ENCODE assay signal across 18 cellular contexts in genomic region chr10:113252650-113253560, GRCh38.
DNase-seq lines count a peak whose midpoint lies in the region; ATAC-seq and TF ChIP-seq lines count a peak whose summit lies in the region.
"Had no signal": no experiment of that assay in that cellular context is flagged by ENCODE, and none has a peak within 500 bp of the region (broad histone marks: within the 10 kb centered on the region; RNA-seq: fewer than 3 reads in every experiment).

No MANE protein-coding gene starts in this region.

- CTCF ChIA-PET in SK-N-SH (lab: Yijun Ruan, JAX) = interaction anchor here (1.5 kb wide), 1 partner anchor 15 kb away, joined by 4 read pairs; no protein-coding TSS in a partner anchor

- no peaks in the 10 kb centered on the region for H3K9me2 ChIP-seq in SK-N-SH

- DNase-seq in AG20443 (ENCODE audit: low spot score) (peak; percentile 41), NCI-H146 (lab: John Stamatoyannopoulos, UW) (peak; percentile 58), SK-N-SH (peak; percentile 38), medulla oblongata (ENCODE audit: extremely low spot score) (peak; percentile 9), brain microvascular endothelial cell (no peak), trophoblast cell (no peak), dorsolateral prefrontal cortex (no peak)
- DNase-seq: Calu3; CD4-positive, CD25-positive, alpha-beta regulatory T cell; DND-41; GF-D8; NCI-H1694; NCI-H510A treated with DMSO at 0.1 percent for 48 hours; PC-3 had no signal

- TF ChIP-seq CTCF in SK-N-SH (IDR thresholded peaks at IDR 0.05) (no peak), brain microvascular endothelial cell (IDR thresholded peaks at IDR 0.05; ENCODE audit: low read depth, low read length, missing control alignments) (no peak), dorsolateral prefrontal cortex (IDR thresholded peaks at IDR 0.05 in 54 of 56, conservative IDR thresholded peaks at IDR 0.05 in 2 of 56; ENCODE audit: low read depth in 1 of 56, partially characterized antibody in 56 of 56) (no peak)

- H3K36me3 ChIP-seq in SK-N-SH (replicated peaks in 1 of 2; ENCODE audit: control insufficient read depth in 1 of 2, insufficient read depth in 2 of 2, low read length in 1 of 2) (no peaks in the 10 kb centered on the region), brain microvascular endothelial cell (replicated peaks) (no peaks in the 10 kb centered on the region), trophoblast cell (ENCODE audit: control insufficient read depth in 1 of 2, insufficient read depth in 2 of 2, low read length in 2 of 2) (no peaks in the 10 kb centered on the region)
- H3K36me3 ChIP-seq: HAP-1, SJSA1 had no signal

- no peak overlapping the region for H3K18ac ChIP-seq in trophoblast cell (ENCODE audit: low read length)

- H2BK120ac ChIP-seq in trophoblast cell (ENCODE audit: insufficient read depth, low read length, poor library complexity) = no peak overlapping the region

- H3K9me3 ChIP-seq in SK-N-SH (no peaks in the 10 kb centered on the region), trophoblast cell (ENCODE audit: insufficient read depth, low read depth, low read length) (peaks cover 2% of the 10 kb centered on the region)
- H3K9me3 ChIP-seq: A549, HAP-1, SJSA1 had no signal

- H4K8ac ChIP-seq in trophoblast cell (ENCODE audit: low read depth, low read length) = no peak overlapping the region

- no peak for TF ChIP-seq EP300 in SK-N-SH (IDR thresholded peaks at IDR 0.05; ENCODE audit: borderline replicate concordance in 1 of 2, low read depth in 1 of 2, low read length in 1 of 2)

- no peak overlapping the region for H3K9ac ChIP-seq in SK-N-SH
- no peak overlapping the region for H3K9ac ChIP-seq in trophoblast cell (ENCODE audit: low read length)

- peaks cover 0 to 6% of the 10 kb centered on the region in 2 experiments; a peak in 1 of 4 replicates for H3K4me1 ChIP-seq in SK-N-SH (ENCODE audit: control insufficient read depth in 1 of 2, insufficient read depth in 2 of 2, low read depth in 1 of 2, low read length in 1 of 2)
- H3K4me1 ChIP-seq in trophoblast cell (ENCODE audit: control insufficient read depth in 1 of 2, insufficient read depth in 2 of 2, low read length in 2 of 2) = peaks cover 5 to 9% of the 10 kb centered on the region in 2 experiments
- H3K4me1 ChIP-seq: A549, HAP-1, SJSA1 had no signal

- H3K27ac ChIP-seq in SK-N-SH (ENCODE audit: low read depth in 2 of 2, low read length in 1 of 2) = peak overlapping the region in 1 of 2 experiments; percentile 63; a peak in 1 of 4 replicates
- H3K27ac ChIP-seq in brain microvascular endothelial cell = no peak overlapping the region
- no peak overlapping the region for H3K27ac ChIP-seq in trophoblast cell (ENCODE audit: low read depth, low read length)
- no peak overlapping the region for H3K27ac ChIP-seq in dorsolateral prefrontal cortex
- H3K27ac ChIP-seq: A549, SJSA1 had no signal

- no peak for ATAC-seq in HG03342 (IDR thresholded peaks at IDR 0.05; ENCODE audit: unreplicated experiment)
- ATAC-seq: A549, PC-3 had no signal

- H3K4me3 ChIP-seq in SK-N-SH (ENCODE audit: low read depth in 2 of 2, low read length in 1 of 2) (no peak overlapping the region), brain microvascular endothelial cell (ENCODE audit: low read depth, low read length) (no peak overlapping the region), trophoblast cell (ENCODE audit: low read depth, low read length) (no peak overlapping the region), dorsolateral prefrontal cortex (no peak overlapping the region)
- H3K4me3 ChIP-seq: A549, HAP-1, SJSA1 had no signal

- no peak overlapping the region for H2BK5ac ChIP-seq in trophoblast cell (ENCODE audit: low read depth, low read length, poor library complexity)

- no peak for TF ChIP-seq RAD21 in SK-N-SH (IDR thresholded peaks at IDR 0.05; ENCODE audit: low read length)

- intact Hi-C loops in dorsolateral prefrontal cortex (cut with DNase I) = no loop called here

- H3K14ac ChIP-seq in trophoblast cell (ENCODE audit: low read length) = no peak overlapping the region

- H2BK12ac ChIP-seq in trophoblast cell (ENCODE audit: low read length) = no peak overlapping the region

- H3K4ac ChIP-seq in trophoblast cell (ENCODE audit: low read depth, low read length) = no peak overlapping the region

- no peak overlapping the region for H3K23ac ChIP-seq in trophoblast cell (ENCODE audit: low read length)

- H4K12ac ChIP-seq in trophoblast cell (ENCODE audit: low read depth, low read length) = no peak overlapping the region

- 40% methylated on average over 10 of the region's 10 CpGs for WGBS in SK-N-SH (ENCODE audit: low lambda C conversion rate)
- no CpG with 5 or more reads among the region's 10 CpGs for WGBS in trophoblast cell (ENCODE audit: extremely low coverage, insufficient coverage, insufficient read length)

- H4K20me1 ChIP-seq in SK-N-SH (ENCODE audit: insufficient read depth) = no peaks in the 10 kb centered on the region

- in situ Hi-C loops in brain microvascular endothelial cell (cut with HindIII; ENCODE audit: low pct_ligation_motif_present, low sequenced_read_pairs) = no loop called here

- H3K4me2 ChIP-seq in SK-N-SH = no peak overlapping the region
- no peak overlapping the region for H3K4me2 ChIP-seq in trophoblast cell (ENCODE audit: low read length)
- H3K4me2 ChIP-seq: A549 had no signal

- H4K91ac ChIP-seq in trophoblast cell (ENCODE audit: low read depth, low read length) = no peak overlapping the region

- H3F3A ChIP-seq in SK-N-SH (replicated peaks; ENCODE audit: insufficient read depth) = no peaks in the 10 kb centered on the region

- H2AFZ ChIP-seq in SK-N-SH (ENCODE audit: low read depth) (no peak overlapping the region), trophoblast cell (ENCODE audit: insufficient read depth, low read length, poor library complexity) (no peak overlapping the region)

- no peaks in the 10 kb centered on the region for H3K79me1 ChIP-seq in trophoblast cell (ENCODE audit: low read length)

- H3K27me3 ChIP-seq in SK-N-SH (ENCODE audit: insufficient read depth) (no peaks in the 10 kb centered on the region), brain microvascular endothelial cell (replicated peaks) (peaks cover 1% of the 10 kb centered on the region), trophoblast cell (ENCODE audit: insufficient read depth, low read length) (no peaks in the 10 kb centered on the region), dorsolateral prefrontal cortex (peaks cover 0 to 20% (median 0%) of the 10 kb centered on the region in 45 donors)

- H3K79me2 ChIP-seq in SK-N-SH (ENCODE audit: insufficient read depth) = no peaks in the 10 kb centered on the region
- H3K79me2 ChIP-seq in trophoblast cell (ENCODE audit: control insufficient read depth, insufficient read depth, low read length, poor library complexity) = no peaks in the 10 kb centered on the region

- POLR2A ChIA-PET in SK-N-SH (lab: Yijun Ruan, JAX) = no interaction called here

- no peak overlapping the region for H2AK5ac ChIP-seq in trophoblast cell (ENCODE audit: low read length)

TF ChIP-seq in SK-N-SH, 30 proteins besides CTCF, POLR2A, EP300 and RAD21:
- TF ChIP-seq MXI1 (IDR thresholded peaks at IDR 0.05; ENCODE audit: low read depth, low read length) (no peak), NRF1 (IDR thresholded peaks at IDR 0.05; ENCODE audit: low read depth, low read length) (no peak), MEF2A (IDR thresholded peaks at IDR 0.05; ENCODE audit: borderline replicate concordance, low read depth) (no peak), SMC3 (IDR thresholded peaks at IDR 0.05; ENCODE audit: low read depth, low read length) (no peak)
- TF ChIP-seq, protein P1, sequence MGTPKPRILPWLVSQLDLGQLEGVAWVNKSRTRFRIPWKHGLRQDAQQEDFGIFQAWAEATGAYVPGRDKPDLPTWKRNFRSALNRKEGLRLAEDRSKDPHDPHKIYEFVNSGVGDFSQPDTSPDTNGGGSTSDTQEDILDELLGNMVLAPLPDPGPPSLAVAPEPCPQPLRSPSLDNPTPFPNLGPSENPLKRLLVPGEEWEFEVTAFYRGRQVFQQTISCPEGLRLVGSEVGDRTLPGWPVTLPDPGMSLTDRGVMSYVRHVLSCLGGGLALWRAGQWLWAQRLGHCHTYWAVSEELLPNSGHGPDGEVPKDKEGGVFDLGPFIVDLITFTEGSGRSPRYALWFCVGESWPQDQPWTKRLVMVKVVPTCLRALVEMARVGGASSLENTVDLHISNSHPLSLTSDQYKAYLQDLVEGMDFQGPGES (IDR thresholded peaks at IDR 0.05; ENCODE audit: low read depth, low read length) = no peak
TF ChIP-seq in SK-N-SH: peak in this region for 0.

Comparison
In these comparisons a context has a peak if more than half of its experiments do, and no peak if none do; other contexts are left out.
1. DNase-seq: peak in AG20443 (single experiment), NCI-H146 (single experiment), SK-N-SH (single experiment) and medulla oblongata (single experiment); none in brain microvascular endothelial cell (single experiment), trophoblast cell (0 of 2) and dorsolateral prefrontal cortex (0 of 10).